In the genomic region with DNA sequence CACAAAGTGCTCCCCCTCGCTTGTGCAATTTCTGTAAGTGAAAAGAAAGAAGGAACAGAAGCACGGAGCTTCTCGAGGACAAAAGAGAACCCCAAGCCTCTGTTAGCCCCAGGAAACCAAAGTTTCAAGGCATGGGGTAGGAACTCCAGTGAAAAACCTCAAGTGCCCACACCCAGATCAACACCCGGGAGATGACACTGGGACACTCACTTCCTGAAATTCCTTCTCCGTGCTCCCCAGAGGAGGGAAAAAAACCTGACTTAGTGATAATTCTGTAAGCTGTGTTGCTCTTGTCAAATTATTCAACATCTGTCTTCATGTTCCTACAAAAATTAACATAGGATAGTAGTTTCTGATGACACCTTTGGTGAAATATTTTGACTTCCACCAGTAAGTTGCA, we compare ENCODE assay signal across 21 cellular contexts. TPM values are rescaled to one million over a fixed set of nuclear protein-coding genes. Genes with fewer than 3 reads are reported as not detected.
"Had no signal": no experiment of that assay in that cellular context is flagged by ENCODE, and none has a peak within 500 bp of the region (broad histone marks: within the 10 kb centered on the region; RNA-seq: fewer than 3 reads in every experiment).

No MANE protein-coding gene starts in this region.

- H3K4me3 Mint-ChIP-seq: activated CD8-positive, alpha-beta T cell treated with anti-CD3 and anti-CD28 coated beads for 36 hours; activated T-cell treated with anti-CD3 and anti-CD28 coated beads, Interleukin-2, amount 50 U/mL, for 72 hours; T-cell had no signal

- ATAC-seq: activated CD4-positive, CD25-positive, alpha-beta regulatory T cell treated with anti-CD3 and anti-CD28 coated beads, Interleukin-2, amount 50 U/mL, for 24 hours; activated CD8-positive, alpha-beta T cell treated with anti-CD3 and anti-CD28 coated beads for 36 hours; activated T-cell treated with anti-CD3 and anti-CD28 coated beads, Interleukin-2, amount 50 U/mL, for 72 hours; T-cell had no signal

- H3K9me3 Mint-ChIP-seq: activated CD8-positive, alpha-beta T cell treated with anti-CD3 and anti-CD28 coated beads for 36 hours; activated T-cell treated with anti-CD3 and anti-CD28 coated beads, Interleukin-2, amount 50 U/mL, for 72 hours; activated T-helper 2 cell treated with anti-CD3 and anti-CD28 coated beads, Interferon-gamma antibody, Interleukin-2, Interleukin-4, amounts not matched to agents 10 μg/mL and 5 μg/mL and 100 μg/mL, durations not matched to agents 14 hours and 24 hours and 36 hours; T-cell had no signal

- H3K27ac Mint-ChIP-seq: activated CD8-positive, alpha-beta T cell treated with anti-CD3 and anti-CD28 coated beads for 36 hours; activated T-cell treated with anti-CD3 and anti-CD28 coated beads, Interleukin-2, amount 50 U/mL, for 72 hours; activated T-helper 2 cell treated with anti-CD3 and anti-CD28 coated beads, Interferon-gamma antibody, Interleukin-2, Interleukin-4, amounts not matched to agents 10 μg/mL and 5 μg/mL and 100 μg/mL, durations not matched to agents 14 hours and 24 hours and 36 hours; T-cell had no signal

- FAIRE-seq: bronchial epithelial cell, TTC549 had no signal

- H3K27ac ChIP-seq: KMS-11 had no signal

- DNase-seq: activated CD4-positive, alpha-beta T cell treated with anti-CD3 and anti-CD28 coated beads for 4 hours; activated CD8-positive, alpha-beta memory T cell treated with anti-CD3 and anti-CD28 coated beads, Interleukin-2, amount 50 U/mL, for 4 hours; activated CD8-positive, alpha-beta T cell treated with anti-CD3 and anti-CD28 coated beads for 36 hours; activated gamma-delta T cell treated with Interleukin-2 at 50 U/mL for 16 hours; activated naive CD4-positive, alpha-beta T cell treated with anti-CD3 and anti-CD28 coated beads, Interleukin-2, amount 50 U/mL, for 16 hours; activated T-cell treated with anti-CD3 and anti-CD28 coated beads, Interleukin-2, amount 50 U/mL, for 72 hours; aorta; central memory CD4-positive, alpha-beta T cell; NCI-H1048; NCI-H187 treated with DMSO at 0.1 percent for 48 hours; NCI-H2081 treated with DMSO at 0.1 percent for 48 hours; SIG-M5; T-cell; T-helper 2 cell; T1000 had no signal

- H3K36me3 Mint-ChIP-seq: T-cell had no signal

- H3K9ac ChIP-seq: KMS-11 had no signal

- H3K4me2 ChIP-seq: KMS-11 had no signal

RNA-seq across cellular contexts. Expression of gene MDGA1, which starts 4.6 kb away (rescaled TPM):
- total RNA-seq: MCF 10A had no signal
